In the genomic region with DNA sequence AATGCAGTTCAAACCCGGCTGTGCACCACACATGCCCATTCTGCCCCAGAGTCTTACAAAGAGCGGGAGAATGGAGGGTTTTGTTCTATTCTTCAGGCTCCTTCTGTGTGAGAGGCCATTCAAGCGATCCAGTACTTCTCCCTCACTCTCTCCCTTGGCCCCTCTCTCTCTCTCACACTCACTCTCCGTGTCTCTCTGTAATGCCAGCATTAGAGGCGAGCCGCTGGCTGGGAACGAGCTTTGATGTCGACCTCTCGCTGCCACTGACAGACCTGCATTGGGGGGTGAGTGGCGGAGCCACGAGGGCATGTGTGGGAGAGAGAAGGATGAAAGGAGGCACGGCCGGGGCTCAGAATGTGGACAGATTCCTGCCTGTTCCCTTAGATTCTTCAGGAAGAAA, we compare ENCODE assay signal across 21 cellular contexts.
A peak's percentile ranks its signal among the peaks of the same experiment; 100 is the strongest.
DNase-seq lines count a peak whose midpoint lies in the region; ATAC-seq, FAIRE-seq and TF ChIP-seq lines count a peak whose summit lies in the region.
"Had no signal": no experiment of that assay in that cellular context is flagged by ENCODE, and none has a peak within 500 bp of the region (broad histone marks: within the 10 kb centered on the region; RNA-seq: fewer than 3 reads in every experiment).

No MANE protein-coding gene starts in this region.

- H2BK12ac ChIP-seq in neuronal stem cell (ENCODE audit: low read length), result no peak overlapping the region

- no peaks in the 10 kb centered on the region for H3K4me1 ChIP-seq in HepG2 (ENCODE audit: insufficient read depth, low read length)
- no peaks in the 10 kb centered on the region for H3K4me1 ChIP-seq in right lobe of liver
- H3K4me1 ChIP-seq in neuronal stem cell (ENCODE audit: control insufficient read depth in 2 of 2, insufficient read depth in 1 of 2, low read depth in 1 of 2, low read length in 2 of 2), result peaks cover 8 to 9% of the 10 kb centered on the region in 2 donors
- peaks cover 16% of the 10 kb centered on the region for H3K4me1 ChIP-seq in smooth muscle cell (ENCODE audit: low read depth)
- H3K4me1 ChIP-seq: A549 had no signal

- no peak for TF ChIP-seq RAD21 in HepG2 (CRISPR knock-in tag; IDR thresholded peaks at IDR 0.05)

- WGBS in HepG2 (ENCODE audit: low lambda C conversion rate), result 5% methylated on average over 13 of the region's 13 CpGs
- 75% methylated on average over 11 of the region's 13 CpGs for WGBS in right lobe of liver (ENCODE audit: insufficient coverage, low coverage, low lambda C conversion rate, missing lambda C conversion rate)
- WGBS in neuronal stem cell (ENCODE audit: extremely low coverage in 2 of 2, insufficient read length in 2 of 2, insufficient replicate concordance in 1 of 2), 2 donors, result no CpG with 5 or more reads among the region's 13 CpGs
- WGBS in smooth muscle cell (ENCODE audit: low lambda C conversion rate), result 74% methylated on average over 13 of the region's 13 CpGs

- no peak overlapping the region for H3K23ac ChIP-seq in neuronal stem cell (ENCODE audit: low read depth, low read length, poor library complexity)

- H3K9me3 ChIP-seq in HepG2 (ENCODE audit: low read length) (no peaks in the 10 kb centered on the region), right lobe of liver (no peaks in the 10 kb centered on the region), neuronal stem cell (replicated peaks in 1 of 2; ENCODE audit: control insufficient read depth in 2 of 2, insufficient read depth in 1 of 2, low read depth in 1 of 2, low read length in 2 of 2) (no peaks in the 10 kb centered on the region), smooth muscle cell (replicated peaks; ENCODE audit: low read depth) (no peaks in the 10 kb centered on the region)
- H3K9me3 ChIP-seq: A549, ovary had no signal

- H4K8ac ChIP-seq in neuronal stem cell (ENCODE audit: low read depth, low read length), result no peak overlapping the region

- no peaks in the 10 kb centered on the region for H3K79me2 ChIP-seq in HepG2 (ENCODE audit: insufficient read depth, low read length)
- no peaks in the 10 kb centered on the region for H3K79me2 ChIP-seq in smooth muscle cell (ENCODE audit: low read depth)

- TF ChIP-seq POLR2A in HepG2 (IDR thresholded peaks at IDR 0.05; ENCODE audit: insufficient read depth in 1 of 2, low read depth in 2 of 2, low read length in 2 of 2) (no peak), right lobe of liver (IDR thresholded peaks at IDR 0.05) (no peak)

- in situ Hi-C loops in HepG2 (cut with HindIII; ENCODE audit: extremely low pct_ligation_motif_present, low pct_unique_long_range_greater_than_20kb), result no loop called here

- no TSS peak for BruUV-seq in HepG2 (replicated peaks; lab: Mats Ljungman, UMichigan)

- H2AFZ ChIP-seq in HepG2 (ENCODE audit: low read length), result no peak overlapping the region
- H2AFZ ChIP-seq in neuronal stem cell (ENCODE audit: low read length), result peak overlapping the region; percentile 74
- no peak overlapping the region for H2AFZ ChIP-seq in smooth muscle cell (ENCODE audit: low read depth)

- intact Hi-C loops in HepG2 (cut with micrococcal nuclease; ENCODE audit: unreplicated experiment), result no loop called here
- intact Hi-C loops in right lobe of liver (cut with DNase I), result no loop called here
- intact Hi-C loops in left cardiac atrium (cut with DNase I), result no loop called here

- TF ChIP-seq CTCF in HepG2 (CRISPR knock-in tag; IDR thresholded peaks at IDR 0.05) (no peak), right lobe of liver (IDR thresholded peaks at IDR 0.05) (no peak), smooth muscle cell (IDR thresholded peaks at IDR 0.05; ENCODE audit: borderline replicate concordance, insufficient read depth, poor library complexity, severe bottlenecking) (no peak), RWPE1 (conservative IDR thresholded peaks at IDR 0.05; ENCODE audit: low read depth) (no peak)

- DNase-seq in HepG2 (ENCODE audit: low spot score), result no peak
- no peak for DNase-seq in right lobe of liver
- peak; percentile 30 for DNase-seq in left cardiac atrium
- peak; percentile 62 for DNase-seq in neuronal stem cell (ENCODE audit: low spot score)
- no peak for DNase-seq in smooth muscle cell (lab: John Stamatoyannopoulos, UW; ENCODE audit: unreplicated experiment)
- DNase-seq in RWPE1 (ENCODE audit: low spot score), result no peak
- no peak for DNase-seq in NOMO-1 (lab: John Stamatoyannopoulos, UW; ENCODE audit: unreplicated experiment in 2 of 2)
- DNase-seq: activated CD4-positive, alpha-beta T cell treated with anti-CD3 and anti-CD28 coated beads, Interleukin-2, amount 50 U/mL, for 4 hours; activated naive CD4-positive, alpha-beta T cell treated with Interleukin-2 at 50 U/mL for 16 hours; aorta; DND-41; GOT3; NCI-H1436 treated with DMSO at 0.1 percent for 48 hours; NCI-H226; NK-92 treated with Interleukin-12 subunit alpha and Interleukin-12 subunit beta, amount 100 ng/mL, for 24 hours; ovary; T-helper 1 cell had no signal

- no peak for TF ChIP-seq EP300 in HepG2 (IDR thresholded peaks at IDR 0.05; ENCODE audit: low read depth in 2 of 2, low read length in 2 of 2)
- no peak for TF ChIP-seq EP300 in HepG2 (CRISPR knock-in tag; IDR thresholded peaks at IDR 0.05; ENCODE audit: borderline replicate concordance)

- ATAC-seq in HepG2 (peak; percentile 38; the same call in 2 of the 3 replicates), right lobe of liver (no peak), left cardiac atrium (peak; percentile 57 to 82), GM18511 (IDR thresholded peaks at IDR 0.05; ENCODE audit: unreplicated experiment) (no peak)
- ATAC-seq: A549, left lobe of liver had no signal

- no peak overlapping the region for H3K14ac ChIP-seq in neuronal stem cell (ENCODE audit: low read length)

- H3F3A ChIP-seq in smooth muscle cell (ENCODE audit: low read depth), result no peaks in the 10 kb centered on the region

- FAIRE-seq in HepG2 (lab: Jason Lieb, UNC), result no peak
- FAIRE-seq: A549 had no signal

- POLR2A ChIA-PET in HepG2 (lab: Yijun Ruan, JAX), result no interaction called here
- POLR2A ChIA-PET in RWPE1 (lab: Yijun Ruan, JAX; ENCODE audit: low non-redundant PET), result no interaction called here

- no peak overlapping the region for H2BK5ac ChIP-seq in neuronal stem cell (ENCODE audit: low read length)

- H3K4me2 ChIP-seq in HepG2 (ENCODE audit: low read depth, low read length), result peak overlapping the region; percentile 26; the same call in 1 of the 2 replicates
- peak overlapping the region; percentile 21 for H3K4me2 ChIP-seq in neuronal stem cell (ENCODE audit: insufficient read depth, low read length, poor library complexity, severe bottlenecking)
- H3K4me2 ChIP-seq in smooth muscle cell, result no peak overlapping the region
- H3K4me2 ChIP-seq: A549 had no signal

- H3K27me3 ChIP-seq in HepG2 (ENCODE audit: control insufficient read depth in 1 of 2, insufficient read depth in 2 of 2, low read length in 2 of 2) (peaks cover 0 to 10% of the 10 kb centered on the region in 2 experiments; a peak in 3 of 5 replicates), right lobe of liver (no peaks in the 10 kb centered on the region), neuronal stem cell (ENCODE audit: control insufficient read depth in 3 of 3, insufficient read depth in 3 of 3, low read depth in 1 of 3, low read length in 3 of 3) (peaks cover 0 to 11% (median 0%) of the 10 kb centered on the region in 3 experiments), smooth muscle cell (ENCODE audit: low read depth) (peaks cover 9% of the 10 kb centered on the region)
- H3K27me3 ChIP-seq: ovary had no signal

- H4K20me1 ChIP-seq in HepG2 (ENCODE audit: insufficient read depth, low read length) (no peaks in the 10 kb centered on the region), smooth muscle cell (ENCODE audit: low read depth) (no peaks in the 10 kb centered on the region)

- H3K9ac ChIP-seq in HepG2 (ENCODE audit: insufficient read depth, low read depth, low read length) (no peak overlapping the region), neuronal stem cell (ENCODE audit: low read depth, low read length, poor library complexity) (no peak overlapping the region), smooth muscle cell (ENCODE audit: low read depth) (no peak overlapping the region)

- H3K27ac ChIP-seq in HepG2 (ENCODE audit: extremely low read length, insufficient read depth, low read length), result no peak overlapping the region
- H3K27ac ChIP-seq in right lobe of liver, result no peak overlapping the region
- H3K27ac ChIP-seq in neuronal stem cell (replicated peaks; ENCODE audit: low read length), result peak overlapping the region; percentile 65
- H3K27ac ChIP-seq in smooth muscle cell (ENCODE audit: low read depth), result no peak overlapping the region
- H3K27ac ChIP-seq in RWPE1, result no peak overlapping the region
- H3K27ac ChIP-seq: A549, ovary, VCaP had no signal

- no peak overlapping the region for H2BK120ac ChIP-seq in neuronal stem cell (ENCODE audit: low read depth, low read length)

- H4K91ac ChIP-seq in neuronal stem cell (ENCODE audit: low read depth, low read length, poor library complexity), result no peak overlapping the region

- H2BK15ac ChIP-seq in neuronal stem cell (ENCODE audit: low read length), result no peak overlapping the region

- H3K36me3 ChIP-seq in HepG2 (replicated peaks in 1 of 2; ENCODE audit: control insufficient read depth in 1 of 2, insufficient read depth in 2 of 2, low read length in 2 of 2) (no peaks in the 10 kb centered on the region), right lobe of liver (no peaks in the 10 kb centered on the region), neuronal stem cell (replicated peaks in 1 of 2; ENCODE audit: control insufficient read depth in 2 of 2, insufficient read depth in 2 of 2, low read length in 2 of 2) (no peaks in the 10 kb centered on the region), smooth muscle cell (ENCODE audit: low read depth) (no peaks in the 10 kb centered on the region)
- H3K36me3 ChIP-seq: ovary had no signal

- no peak overlapping the region for H2AK5ac ChIP-seq in neuronal stem cell (ENCODE audit: low read depth, low read length)

- no peaks in the 10 kb centered on the region for H3K79me1 ChIP-seq in neuronal stem cell (ENCODE audit: low read depth, low read length)

- H3K18ac ChIP-seq in neuronal stem cell (ENCODE audit: low read length), result peak overlapping the region; percentile 49

- CTCF ChIA-PET in HepG2 (lab: Yijun Ruan, JAX; ENCODE audit: low intra/inter-chr PET ratio, low total read pairs) (no interaction called here), RWPE1 (lab: Yijun Ruan, JAX) (no interaction called here)

- H3K4me3 ChIP-seq in HepG2 (replicated peaks in 1 of 3; ENCODE audit: insufficient read depth in 1 of 3, low read depth in 2 of 3, low read length in 3 of 3) (no peak overlapping the region), right lobe of liver (no peak overlapping the region), neuronal stem cell (ENCODE audit: low read length in 2 of 2) (peak overlapping the region in 1 of 2 donors; percentile 21), smooth muscle cell (no peak overlapping the region)
- H3K4me3 ChIP-seq: A549, ovary had no signal

- no peak overlapping the region for H3K4ac ChIP-seq in neuronal stem cell (ENCODE audit: low read length)

TF ChIP-seq in HepG2, 621 proteins besides CTCF, POLR2A, EP300 and RAD21 (continues in another document):
- TF ChIP-seq ZNF776 (CRISPR knock-in tag; IDR thresholded peaks at IDR 0.05) (no peak), ATAD3A (CRISPR knock-in tag; IDR thresholded peaks at IDR 0.05) (no peak), ETV5 (CRISPR knock-in tag; IDR thresholded peaks at IDR 0.05; ENCODE audit: borderline replicate concordance) (no peak), RFX1 (IDR thresholded peaks at IDR 0.05) (no peak), IKZF1 (IDR thresholded peaks at IDR 0.05) (no peak), ZBTB7B (CRISPR knock-in tag; IDR thresholded peaks at IDR 0.05) (no peak)

Comparison
In these comparisons a context has a peak if more than half of its experiments do, and no peak if none do; other contexts are left out.
1. ATAC-seq: peak in HepG2 (single experiment) and left cardiac atrium (2 of 2); none in right lobe of liver (0 of 4) and GM18511 (single experiment).
2. DNase-seq: peak in left cardiac atrium (single experiment) and neuronal stem cell (single experiment); none in HepG2 (single experiment), right lobe of liver (0 of 3), smooth muscle cell (single experiment), RWPE1 (single experiment) and NOMO-1 (0 of 2).